In the genomic region with DNA sequence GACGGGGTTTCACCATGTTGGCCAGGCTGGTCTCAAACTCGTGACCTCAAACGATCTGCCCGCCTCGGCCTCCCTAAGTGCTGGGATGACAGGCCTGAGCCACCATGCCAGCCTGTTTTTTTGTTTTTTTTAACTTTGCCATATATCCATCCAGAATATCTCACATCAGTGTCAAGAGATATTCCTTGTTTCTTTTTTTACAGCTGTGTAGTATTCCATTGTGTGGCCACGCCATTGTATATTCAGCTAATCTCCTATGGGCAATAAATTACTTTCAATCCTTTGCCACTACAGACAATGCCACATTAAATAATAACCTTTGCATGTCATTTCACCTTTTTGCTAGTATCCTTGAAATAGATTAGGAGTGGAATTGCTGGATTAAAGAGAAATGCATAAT, we compare ENCODE assay signal across 2 cellular contexts.
TF ChIP-seq lines count a peak whose summit lies in the region.

No MANE protein-coding gene starts in this region.

TF ChIP-seq in HEK293, 187 proteins besides CTCF, POLR2A, EP300 and RAD21:
- TF ChIP-seq ZNF146 (tag by site-specific recombination; IDR thresholded peaks at IDR 0.05): peak; percentile 94
- TF ChIP-seq KLF9 (tag by site-specific recombination; IDR thresholded peaks at IDR 0.05; ENCODE audit: low read depth): no peak
- TF ChIP-seq, protein P1, sequence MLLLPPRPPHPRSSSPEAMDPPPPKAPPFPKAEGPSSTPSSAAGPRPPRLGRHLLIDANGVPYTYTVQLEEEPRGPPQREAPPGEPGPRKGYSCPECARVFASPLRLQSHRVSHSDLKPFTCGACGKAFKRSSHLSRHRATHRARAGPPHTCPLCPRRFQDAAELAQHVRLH (tag by site-specific recombination; IDR thresholded peaks at IDR 0.05): 0 out of 2 replicates have a peak, but pooled peaks have one; percentile 22
- TF ChIP-seq ZNF140 (tag by site-specific recombination; IDR thresholded peaks at IDR 0.05): peak; percentile 24; the same call in 1 of the 2 replicates
- no peak for TF ChIP-seq ZNF629 (tag by site-specific recombination; IDR thresholded peaks at IDR 0.05)

TF ChIP-seq in K562, 482 proteins besides CTCF, POLR2A, EP300 and RAD21:
- TF ChIP-seq ELF4 (CRISPR knock-in tag; IDR thresholded peaks at IDR 0.05) (no peak), ZNF146 (CRISPR knock-in tag; IDR thresholded peaks at IDR 0.05; ENCODE audit: unreplicated experiment) (peak; percentile 72)
